Comparison of ENCODE assay signal across 9 cellular contexts in genomic region chr12:58920102-58920955, GRCh38. TPM values are rescaled to one million over a fixed set of nuclear protein-coding genes. Genes with fewer than 3 reads are reported as not detected.
DNase-seq lines count a peak whose midpoint lies in the region; ATAC-seq and TF ChIP-seq lines count a peak whose summit lies in the region.
"Had no signal": no experiment of that assay in that cellular context is flagged by ENCODE, and none has a peak within 500 bp of the region (broad histone marks: within the 10 kb centered on the region; RNA-seq: fewer than 3 reads in every experiment).

Gene LRIG3, minus strand, starts transcription at chr12:58920504. Its CDS starts 269 bp downstream, at chr12:58920235.

- TF ChIP-seq CTCF in RWPE1 (conservative IDR thresholded peaks at IDR 0.05; ENCODE audit: low read depth) (no peak), coronary artery (IDR thresholded peaks at IDR 0.05) (no peak), kidney epithelial cell (IDR thresholded peaks at IDR 0.05; ENCODE audit: insufficient read depth, low read length, poor library complexity, severe bottlenecking) (peak; percentile 1)

- H3K4me3 ChIP-seq in coronary artery (peak within 1 kb of the TSS; percentile 90), kidney epithelial cell (ENCODE audit: low read depth, low read length) (peak within 1 kb of the TSS; percentile 61)

- peak; percentile 91 for ATAC-seq in GM21528 (IDR thresholded peaks at IDR 0.05; ENCODE audit: low FRiP score, unreplicated experiment)

- DNase-seq in GM04503 (ENCODE audit: low read depth), result peak; percentile 51
- DNase-seq in HT-29 (ENCODE audit: low spot score), result peak; percentile 88
- peak; percentile 87 for DNase-seq in RWPE1 (ENCODE audit: low spot score)
- peak; percentile 95 for DNase-seq in coronary artery (ENCODE audit: low spot score)
- DNase-seq in kidney epithelial cell (ENCODE audit: low read depth), result peak; percentile 55
- peak; percentile 95 for DNase-seq in smooth muscle cell of the brain vasculature (ENCODE audit: low read depth, low spot score)
- DNase-seq in activated naive CD4-positive, alpha-beta T cell treated with anti-CD3 and anti-CD28 coated beads, Interleukin-2, amount 50 U/mL, for 16 hours, result no peak

- no peaks in the 10 kb centered on the region for H3K36me3 ChIP-seq in kidney epithelial cell (ENCODE audit: control insufficient read depth, insufficient read depth, low read length)

- peak within 1 kb of the TSS; percentile 98 for H3K27ac ChIP-seq in RWPE1
- peak within 1 kb of the TSS; percentile 97 to 99 for H3K27ac ChIP-seq in coronary artery

- POLR2A ChIA-PET in RWPE1 (lab: Yijun Ruan, JAX; ENCODE audit: low non-redundant PET), result no interaction called here

- CTCF ChIA-PET in RWPE1 (lab: Yijun Ruan, JAX), result interaction anchor here (0.6 to 1.0 kb wide), 2 partner anchors 13 to 474 kb away, joined by 3 read pairs; no protein-coding TSS in a partner anchor

- H3K27me3 ChIP-seq in kidney epithelial cell (ENCODE audit: control insufficient read depth, insufficient read depth, low read length), result no peaks in the 10 kb centered on the region

RNA-seq across cellular contexts. Expression of gene LRIG3, which starts in this region (rescaled TPM):
- total RNA-seq in HT-29 (2014; rRNA removed; shearing (Covaris generic)), result 9.8 and 10.7 TPM in 2 replicates
- total RNA-seq in kidney epithelial cell, result 57.9 and 72.2 TPM in 2 replicates
- total RNA-seq: mononuclear cell had no signal
